In genomic region chr9:2771661-2772060, GRCh38 we compare ENCODE assay signal across 22 cellular contexts. TPM values are rescaled to one million over a fixed set of nuclear protein-coding genes. Genes with fewer than 3 reads are reported as not detected.
DNase-seq lines count a peak whose midpoint lies in the region; ATAC-seq and TF ChIP-seq lines count a peak whose summit lies in the region.
"Had no signal": no experiment of that assay in that cellular context is flagged by ENCODE, and none has a peak within 500 bp of the region (broad histone marks: within the 10 kb centered on the region; RNA-seq: fewer than 3 reads in every experiment).

No MANE protein-coding gene starts in this region.

- no peak for TF ChIP-seq CTCF in omental fat pad (IDR thresholded peaks at IDR 0.05)

- DNase-seq in A172 (ENCODE audit: low spot score) (peak; percentile 13), GM23248 (peak; percentile 71), amniotic epithelial cell (ENCODE audit: low read depth) (peak; percentile 30), kidney tubule cell (ENCODE audit: low spot score) (peak; percentile 18), omental fat pad (ENCODE audit: low spot score) (no peak), iPS-NIHi7 (ENCODE audit: extremely low spot score) (no peak), NCI-H187 (lab: John Stamatoyannopoulos, UW) (no peak)
- DNase-seq in stimulated activated CD4-positive, alpha-beta T cell treated with anti-CD3 and anti-CD28 coated beads, Interleukin-15, amount 100 ng/mL, for 24 hours, result no peak
- DNase-seq: activated CD4-positive, alpha-beta T cell treated with anti-CD3 and anti-CD28 coated beads, Interleukin-2, amount 50 U/mL, for 1 hour; activated CD8-positive, alpha-beta memory T cell treated with anti-CD3 and anti-CD28 coated beads, Interleukin-2, amount 50 U/mL, for 48 hours; activated gamma-delta T cell; CD4-positive, alpha-beta T cell; cerebellar nuclear complex; HCEC 1CT; NCI-H187 treated with DMSO at 0.1 percent for 48 hours; NCI-H446 treated with DMSO at 0.1 percent for 48 hours; retina had no signal

- ATAC-seq in omental fat pad (ENCODE audit: low FRiP score), result no peak
- ATAC-seq: stimulated activated effector memory CD8-positive, alpha-beta T cell treated with anti-CD3 and anti-CD28 coated beads, Interleukin-12 subunit alpha, Interleukin-12 subunit beta, amount 100 ng/mL, for 72 hours had no signal

- peaks cover 12% of the 10 kb centered on the region; the same call in 1 of the 2 replicates for H3K4me1 ChIP-seq in GM23248 (ENCODE audit: insufficient read depth)

- in situ Hi-C loops in GM23248 (cut with MboI), result no loop called here

- no peak overlapping the region for H2AFZ ChIP-seq in GM23248

- H4K20me1 ChIP-seq in GM23248 (ENCODE audit: insufficient read depth), result no peaks in the 10 kb centered on the region

- no peak overlapping the region for H3K9ac ChIP-seq in GM23248

- peak overlapping the region; percentile 26 for H3K27ac ChIP-seq in GM23248

- H3F3A ChIP-seq in GM23248 (ENCODE audit: insufficient read depth), result no peaks in the 10 kb centered on the region

- H3K27me3 ChIP-seq in GM23248 (replicated peaks; ENCODE audit: insufficient read depth), result no peaks in the 10 kb centered on the region

- H3K36me3 ChIP-seq in GM23248 (ENCODE audit: low read depth), result peaks cover 63% of the 10 kb centered on the region

- no peak overlapping the region for H3K4me3 ChIP-seq in GM23248

- H3K79me2 ChIP-seq in GM23248 (ENCODE audit: insufficient read depth), result peaks cover 55% of the 10 kb centered on the region

- no peaks in the 10 kb centered on the region for H3K9me2 ChIP-seq in GM23248 (ENCODE audit: insufficient read depth)

- no peak overlapping the region for H3K4me2 ChIP-seq in GM23248 (ENCODE audit: unreplicated experiment)

- no peaks in the 10 kb centered on the region for H3K9me3 ChIP-seq in GM23248 (ENCODE audit: low read depth)

RNA-seq across cellular contexts. Expression of gene KCNV2, which starts 54.4 kb away (rescaled TPM):
- not detected in 2 replicates for total RNA-seq in A172 (2014; rRNA removed; shearing (Covaris generic))
- not detected in 2 replicates for total RNA-seq in GM23248 (2014; rRNA removed; shearing (Covaris generic))
- not detected in 2 replicates for polyA plus RNA-seq in GM23248 (2016; fragmentation: Nextera tagmentation; extraction: Ambion mirVana)
- total RNA-seq in omental fat pad, result not detected
- total RNA-seq: CD4-positive, alpha-beta T cell; frontal cortex; temporal lobe had no signal
- polyA plus RNA-seq: AG04450, IgD-negative memory B cell had no signal

Comparison
In these comparisons a context has a peak if more than half of its experiments do, and no peak if none do; other contexts are left out.
1. DNase-seq: peak in A172 (single experiment), GM23248 (single experiment), amniotic epithelial cell (single experiment) and kidney tubule cell (single experiment); none in omental fat pad (single experiment), iPS-NIHi7 (single experiment), NCI-H187 (0 of 2) and stimulated activated CD4-positive, alpha-beta T cell treated with anti-CD3 and anti-CD28 coated beads, Interleukin-15, amount 100 ng/mL, for 24 hours (single experiment).